Comparison of ENCODE assay signal across 9 cellular contexts in the genomic region with DNA sequence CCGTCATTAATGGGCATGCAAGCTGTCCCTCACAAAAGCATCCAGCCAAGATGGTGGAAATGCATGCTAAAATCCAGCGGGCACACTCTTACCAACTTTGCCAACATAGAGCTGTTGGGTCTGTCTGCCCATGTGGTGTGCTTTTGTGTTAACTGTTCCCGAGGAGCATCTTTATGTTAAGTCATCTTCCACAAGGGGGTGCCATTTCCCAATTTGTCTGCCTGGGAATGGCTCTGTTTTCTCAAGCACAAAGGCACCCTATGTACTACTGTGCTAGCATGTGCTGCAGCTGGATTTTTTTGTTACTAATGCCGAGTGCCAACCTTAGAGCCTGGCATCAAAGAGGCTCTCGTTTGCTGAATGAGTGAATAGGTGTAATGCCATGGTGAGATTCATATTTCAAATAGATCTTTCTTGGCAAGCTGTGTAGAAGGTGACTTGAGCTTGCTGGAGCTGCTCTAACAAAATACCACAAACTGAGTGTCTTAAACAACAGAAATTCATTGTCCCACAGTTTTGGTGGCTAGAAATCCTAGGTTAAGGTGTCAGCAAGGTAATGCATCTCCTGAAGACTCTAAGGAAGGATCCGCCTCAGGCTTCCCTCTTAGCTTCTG.
A peak's percentile ranks its signal among the peaks of the same experiment; 100 is the strongest.
DNase-seq lines count a peak whose midpoint lies in the region; ATAC-seq and TF ChIP-seq lines count a peak whose summit lies in the region.
"Had no signal": no experiment of that assay in that cellular context is flagged by ENCODE, and none has a peak within 500 bp of the region (broad histone marks: within the 10 kb centered on the region; RNA-seq: fewer than 3 reads in every experiment).

No MANE protein-coding gene starts in this region.

- no peaks in the 10 kb centered on the region for H3K36me3 Mint-ChIP-seq in endodermal cell (ENCODE audit: low read depth)
- H3K36me3 Mint-ChIP-seq: T-cell had no signal

- H3K9ac ChIP-seq in endodermal cell (ENCODE audit: extremely low read depth, low read length, poor library complexity, severe bottlenecking): no peak overlapping the region

- H3K27me3 Mint-ChIP-seq in endodermal cell (ENCODE audit: insufficient read depth): no peaks in the 10 kb centered on the region
- H3K27me3 Mint-ChIP-seq: T-cell had no signal

- H3K4me1 Mint-ChIP-seq in endodermal cell: peaks cover 4% of the 10 kb centered on the region
- H3K4me1 Mint-ChIP-seq: T-cell had no signal

- H3K27ac ChIP-seq in endodermal cell (ENCODE audit: low read depth, low read length): no peak overlapping the region
- H3K27ac ChIP-seq in aorta (ENCODE audit: low read depth in 1 of 2, low read length in 2 of 2): no peak overlapping the region

- H3K36me3 ChIP-seq in endodermal cell (ENCODE audit: control insufficient read depth, insufficient read depth, low read length) (no peaks in the 10 kb centered on the region), aorta (ENCODE audit: control insufficient read depth in 1 of 2, insufficient read depth in 2 of 2, low read length in 1 of 2) (no peaks in the 10 kb centered on the region)

- intact Hi-C loops in aorta (cut with DNase I): no loop called here

- H3K9me3 ChIP-seq in endodermal cell (ENCODE audit: control insufficient read depth, low read length) (no peaks in the 10 kb centered on the region), aorta (ENCODE audit: control insufficient read depth, low read length) (no peaks in the 10 kb centered on the region)

- H3K27ac Mint-ChIP-seq in endodermal cell: no peak overlapping the region
- H3K27ac Mint-ChIP-seq: T-cell had no signal

- H3K4me3 Mint-ChIP-seq in endodermal cell: no peak overlapping the region
- H3K4me3 Mint-ChIP-seq: T-cell had no signal

- no peak overlapping the region for H3K4me3 ChIP-seq in endodermal cell (ENCODE audit: low read length)
- no peak overlapping the region for H3K4me3 ChIP-seq in aorta (ENCODE audit: low read length in 2 of 2)

- 40 to 82% methylated on average over 1 to 6 of the region's 6 CpGs for WGBS in endodermal cell (ENCODE audit: insufficient coverage in 1 of 2, insufficient read length in 1 of 2), 2 experiments
- 31 to 38% methylated on average over 6 of the region's 6 CpGs for WGBS in aorta, 2 donors

- DNase-seq in Ammon's horn (ENCODE audit: low spot score): peak; percentile 92
- peak; percentile 33 for DNase-seq in NCI-H1048 (lab: John Stamatoyannopoulos, UW)
- DNase-seq in endodermal cell: peak; percentile 96
- peak; percentile 93 for DNase-seq in midbrain (lab: John Stamatoyannopoulos, UW)
- DNase-seq in aorta: no peak

- peak; percentile 95 for ATAC-seq in GM18502 (IDR thresholded peaks at IDR 0.05; ENCODE audit: poor library complexity, unreplicated experiment)
- peak; percentile 96 for ATAC-seq in HG02852 (IDR thresholded peaks at IDR 0.05; ENCODE audit: unreplicated experiment)
- peak; percentile 99 for ATAC-seq in SK-N-SH treated with all-trans-retinoic acid at 6 μM for 48 hours
- peak; percentile 70 for ATAC-seq in aorta (ENCODE audit: low FRiP score)
- ATAC-seq: T-cell had no signal

- H3K27me3 ChIP-seq in endodermal cell (ENCODE audit: control insufficient read depth, insufficient read depth, low read length, poor library complexity, severe bottlenecking) (no peaks in the 10 kb centered on the region), aorta (ENCODE audit: control insufficient read depth in 1 of 2, insufficient read depth in 2 of 2, low read length in 1 of 2) (no peaks in the 10 kb centered on the region)

- peak; percentile 84 for TF ChIP-seq CTCF in endodermal cell (conservative IDR thresholded peaks at IDR 0.05)

- no peaks in the 10 kb centered on the region for H3K9me3 Mint-ChIP-seq in endodermal cell
- H3K9me3 Mint-ChIP-seq: T-cell had no signal

- H3K4me1 ChIP-seq in endodermal cell (ENCODE audit: control insufficient read depth, insufficient read depth, low read length) (no peaks in the 10 kb centered on the region), aorta (ENCODE audit: control insufficient read depth in 1 of 2, insufficient read depth in 2 of 2, low read length in 2 of 2) (no peaks in the 10 kb centered on the region)

TF ChIP-seq in SK-N-SH treated with all-trans-retinoic acid at 6 μM for 48 hours, 23 proteins besides CTCF, POLR2A, EP300 and RAD21:
- TF ChIP-seq, protein P1, sequence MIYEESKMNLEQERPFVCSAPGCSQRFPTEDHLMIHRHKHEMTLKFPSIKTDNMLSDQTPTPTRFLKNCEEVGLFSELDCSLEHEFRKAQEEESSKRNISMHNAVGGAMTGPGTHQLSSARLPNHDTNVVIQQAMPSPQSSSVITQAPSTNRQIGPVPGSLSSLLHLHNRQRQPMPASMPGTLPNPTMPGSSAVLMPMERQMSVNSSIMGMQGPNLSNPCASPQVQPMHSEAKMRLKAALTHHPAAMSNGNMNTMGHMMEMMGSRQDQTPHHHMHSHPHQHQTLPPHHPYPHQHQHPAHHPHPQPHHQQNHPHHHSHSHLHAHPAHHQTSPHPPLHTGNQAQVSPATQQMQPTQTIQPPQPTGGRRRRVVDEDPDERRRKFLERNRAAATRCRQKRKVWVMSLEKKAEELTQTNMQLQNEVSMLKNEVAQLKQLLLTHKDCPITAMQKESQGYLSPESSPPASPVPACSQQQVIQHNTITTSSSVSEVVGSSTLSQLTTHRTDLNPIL (CRISPR knock-in tag; IDR thresholded peaks at IDR 0.05; ENCODE audit: low read depth): no peak
- TF ChIP-seq ZFP30 (CRISPR knock-in tag; IDR thresholded peaks at IDR 0.05): no peak
- TF ChIP-seq ZC3H10 (CRISPR knock-in tag; IDR thresholded peaks at IDR 0.05): no peak
- TF ChIP-seq ARNTL (CRISPR knock-in tag; IDR thresholded peaks at IDR 0.05; ENCODE audit: borderline replicate concordance, low read depth): no peak

Comparison
In these comparisons a context has a peak if more than half of its experiments do, and no peak if none do; other contexts are left out.
1. DNase-seq: peak in Ammon's horn (single experiment), NCI-H1048 (single experiment), endodermal cell (single experiment) and midbrain (single experiment); none in aorta (0 of 2).
2. Peak in every context shown above with its lines, with median percentiles within 50 percentile points of each other: ATAC-seq.